In the genomic region with DNA sequence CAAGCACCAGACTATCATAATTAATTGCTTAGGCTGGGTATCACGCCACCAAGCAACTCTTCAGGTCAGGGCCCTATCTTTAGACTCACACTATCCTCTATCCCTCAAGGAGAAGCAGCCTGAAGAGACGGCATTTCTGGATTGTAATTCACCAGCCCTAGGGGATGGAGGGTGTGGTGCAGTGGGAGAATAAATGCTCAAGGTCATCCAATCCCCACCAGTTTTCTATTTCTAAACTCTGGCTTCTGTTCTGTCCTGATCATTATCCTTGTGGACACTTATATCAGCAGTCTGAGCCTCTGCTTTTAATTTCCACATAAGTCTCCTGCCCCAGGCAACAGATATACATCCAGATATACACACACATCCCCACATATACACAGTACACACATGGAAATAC, we compare ENCODE assay signal across 31 cellular contexts. TPM values are rescaled to one million over a fixed set of nuclear protein-coding genes. Genes with fewer than 3 reads are reported as not detected.
"Had no signal": no experiment of that assay in that cellular context is flagged by ENCODE, and none has a peak within 500 bp of the region (broad histone marks: within the 10 kb centered on the region; RNA-seq: fewer than 3 reads in every experiment).

No MANE protein-coding gene starts in this region.

- H3K27me3 ChIP-seq: adrenal gland, body of pancreas, esophagus muscularis mucosa, gastroesophageal sphincter, heart right ventricle had no signal

- H3K4me3 ChIP-seq: adrenal gland, body of pancreas, esophagus muscularis mucosa, gastroesophageal sphincter, heart right ventricle had no signal

- H3K36me3 ChIP-seq: adrenal gland, esophagus muscularis mucosa, gastroesophageal sphincter, heart right ventricle, WERI-Rb-1 had no signal

- FAIRE-seq: colon had no signal

- H3K27ac ChIP-seq: adrenal gland, body of pancreas, esophagus muscularis mucosa, heart right ventricle, WERI-Rb-1 had no signal

- H3K4me1 ChIP-seq: adrenal gland, body of pancreas, heart right ventricle had no signal

- DNase-seq: activated B cell treated with CpG ODN at 0.5 μM for 24 hours; activated CD4-positive, alpha-beta memory T cell treated with anti-CD3 and anti-CD28 coated beads for 36 hours; activated CD4-positive, alpha-beta T cell treated with anti-CD3 and anti-CD28 coated beads for 48 hours; activated CD4-positive, alpha-beta T cell treated with anti-CD3 and anti-CD28 coated beads, Interleukin-2, amount 50 U/mL, for 1 hour; activated CD8-positive, alpha-beta memory T cell treated with anti-CD3 and anti-CD28 coated beads, Interleukin-2, amount 10 ng/mL, durations not matched to agents 7 days and 5 days; activated CD8-positive, alpha-beta memory T cell treated with anti-CD3 and anti-CD28 coated beads, Interleukin-2, amount 50 U/mL, for 4 hours; activated CD8-positive, alpha-beta T cell treated with anti-CD3 and anti-CD28 coated beads, Interleukin-2, amount 10 ng/mL, durations not matched to agents 7 days and 5 days; activated effector memory CD4-positive, alpha-beta T cell treated with anti-CD3 and anti-CD28 coated beads, Interleukin-2, amount 50 U/mL, for 16 hours; activated naive CD4-positive, alpha-beta T cell treated with anti-CD3 and anti-CD28 coated beads for 36 hours; activated naive CD8-positive, alpha-beta T cell treated with anti-CD3 and anti-CD28 coated beads for 36 hours; activated naive CD8-positive, alpha-beta T cell treated with anti-CD3 and anti-CD28 coated beads, Interleukin-2, amount 50 U/mL, for 24 hours; activated T-cell treated with anti-CD3 and anti-CD28 coated beads, Interleukin-2, amount 50 U/mL, for 1 hour; activated T-cell treated with anti-CD3 and anti-CD28 coated beads, Interleukin-2, amount 50 U/mL, for 48 hours; adrenal gland; amygdala; aorta; body of pancreas; caudate nucleus; cortex of kidney; dermis blood vessel endothelial cell; effector CD4-positive, alpha-beta T cell; effector memory CD8-positive, alpha-beta T cell; erythroblast; foreskin melanocyte; heart right ventricle; T-helper 9 cell; WERI-Rb-1 had no signal

- H3K9me3 ChIP-seq: adrenal gland, body of pancreas, esophagus muscularis mucosa, gastroesophageal sphincter had no signal

- ATAC-seq: activated CD4-positive, CD25-positive, alpha-beta regulatory T cell treated with anti-CD3 and anti-CD28 coated beads, Interleukin-2, amount 50 U/mL, for 24 hours; activated CD8-positive, alpha-beta memory T cell treated with anti-CD3 and anti-CD28 coated beads, Interleukin-2, amount 10 ng/mL, durations not matched to agents 7 days and 5 days; activated CD8-positive, alpha-beta T cell treated with anti-CD3 and anti-CD28 coated beads, Interleukin-2, amount 10 ng/mL, durations not matched to agents 7 days and 5 days; activated naive CD8-positive, alpha-beta T cell treated with anti-CD3 and anti-CD28 coated beads, Interleukin-2, amount 50 U/mL, for 24 hours; body of pancreas; effector memory CD8-positive, alpha-beta T cell; gastroesophageal sphincter; heart right ventricle had no signal

RNA-seq across cellular contexts. Expression of gene LAYN, which starts 48.6 kb away (rescaled TPM):
- total RNA-seq: activated B cell treated with CpG ODN at 0.5 μM for 24 hours had no signal
